ENCODE assay signal across 34 cellular contexts in genomic region chr2:130997198-130997597, GRCh38.
"Had no signal": no experiment of that assay in that cellular context is flagged by ENCODE, and none has a peak within 500 bp of the region (broad histone marks: within the 10 kb centered on the region; RNA-seq: fewer than 3 reads in every experiment).

No MANE protein-coding gene starts in this region.

- H3K36me3 ChIP-seq: MG63 had no signal

- H3K4me2 ChIP-seq: KMS-11 had no signal

- H3K4me3 ChIP-seq: MG63 had no signal

- H3K27ac ChIP-seq: KMS-11 had no signal

- H3K9ac ChIP-seq: KMS-11 had no signal

- H3K27me3 ChIP-seq: MG63 had no signal

- H3K9me3 ChIP-seq: MG63 had no signal

- DNase-seq: Karpas-422, Kasumi-1, KG1, MG63, MM.1S, MV-4-11, NCI-H1048, NCI-H1092 treated with DMSO at 0.1 percent for 48 hours, NCI-H1105, NCI-H1105 treated with DMSO at 0.1 percent for 48 hours, NCI-H1417, NCI-H1417 treated with DMSO at 0.1 percent for 48 hours, NCI-H1436, NCI-H1436 treated with DMSO at 0.1 percent for 48 hours, NCI-H146, NCI-H1694, NCI-H1694 treated with DMSO at 0.1 percent for 48 hours, NCI-H187, NCI-H187 treated with DMSO at 0.1 percent for 48 hours, NCI-H1930, NCI-H2029, NCI-H2029 treated with DMSO at 0.1 percent for 48 hours, NCI-H2081, NCI-H2081 treated with DMSO at 0.1 percent for 48 hours, NCI-H2107, NCI-H2171, NCI-H2171 treated with DMSO at 0.1 percent for 48 hours, NCI-H2227 treated with DMSO at 0.1 percent for 48 hours, NCI-H226, NCI-H345, NCI-H446, NCI-H446 treated with DMSO at 0.1 percent for 48 hours, NCI-H510A had no signal
